Comparison of ENCODE assay signal across 30 cellular contexts in genomic region chr7:64945481-64945756, GRCh38.
"Had no signal": no experiment of that assay in that cellular context is flagged by ENCODE, and none has a peak within 500 bp of the region (broad histone marks: within the 10 kb centered on the region; RNA-seq: fewer than 3 reads in every experiment).

No MANE protein-coding gene starts in this region.

- H3K4me3 ChIP-seq: ascending aorta, cardiac muscle cell, PC-9 had no signal

- H3K27ac Mint-ChIP-seq: activated CD4-positive, alpha-beta T cell treated with anti-CD3 and anti-CD28 coated beads, Interleukin-2, amount 10 ng/mL, durations not matched to agents 24 days and 14 days; activated CD8-positive, alpha-beta T cell treated with anti-CD3 and anti-CD28 coated beads for 36 hours; activated naive CD4-positive, alpha-beta T cell treated with anti-CD3 and anti-CD28 coated beads, Interleukin-2, amount 50 U/mL, for 24 hours; activated naive CD8-positive, alpha-beta T cell treated with anti-CD3 and anti-CD28 coated beads, Interleukin-2, amount 10 ng/mL, durations not matched to agents 7 days and 5 days; activated T-helper 2 cell treated with anti-CD3 and anti-CD28 coated beads, Interferon-gamma antibody, Interleukin-2, Interleukin-4, amounts not matched to agents 10 μg/mL and 5 μg/mL and 100 μg/mL, durations not matched to agents 14 hours and 24 hours and 36 hours had no signal

- H3K36me3 ChIP-seq: ascending aorta, cardiac muscle cell had no signal

- H3K4me3 Mint-ChIP-seq: activated CD4-positive, alpha-beta T cell treated with anti-CD3 and anti-CD28 coated beads, Interleukin-2, amount 10 ng/mL, durations not matched to agents 24 days and 14 days; activated CD8-positive, alpha-beta T cell treated with anti-CD3 and anti-CD28 coated beads for 36 hours; activated naive CD4-positive, alpha-beta T cell treated with anti-CD3 and anti-CD28 coated beads, Interleukin-2, amount 50 U/mL, for 24 hours; activated naive CD8-positive, alpha-beta T cell treated with anti-CD3 and anti-CD28 coated beads, Interleukin-2, amount 10 ng/mL, durations not matched to agents 7 days and 5 days; central memory CD8-positive, alpha-beta T cell had no signal

- DNase-seq: activated CD4-positive, alpha-beta T cell treated with anti-CD3 and anti-CD28 coated beads, Interleukin-2, amount 10 ng/mL, durations not matched to agents 24 days and 14 days; activated CD4-positive, alpha-beta T cell treated with anti-CD3 and anti-CD28 coated beads, Interleukin-2, amount 50 U/mL, for 4 hours; activated CD8-positive, alpha-beta T cell treated with anti-CD3 and anti-CD28 coated beads for 36 hours; activated gamma-delta T cell; activated naive CD4-positive, alpha-beta T cell treated with Interleukin-2 at 50 U/mL for 16 hours; activated naive CD8-positive, alpha-beta T cell treated with anti-CD3 and anti-CD28 coated beads, Interleukin-2, amount 10 ng/mL, durations not matched to agents 7 days and 5 days; activated T-cell treated with anti-CD3 and anti-CD28 coated beads, Interleukin-2, amount 50 U/mL, for 1 hour; amygdala; MM.1S; MV-4-11; NCI-H1092; NCI-H146; NCI-H187 treated with DMSO at 0.1 percent for 48 hours; NCI-H2081 treated with DMSO at 0.1 percent for 48 hours; NCI-H345; NCI-H524 treated with DMSO at 0.1 percent for 48 hours; NCI-H748 treated with DMSO at 0.1 percent for 48 hours; NK-92 treated with Interleukin-12 subunit alpha and Interleukin-12 subunit beta, amount 100 ng/mL, for 24 hours; PC-9; Right ventricle myocardium superior; SW 1271; T-helper 1 cell; T-helper 2 cell; T-helper 9 cell had no signal

- H3K36me3 Mint-ChIP-seq: activated naive CD8-positive, alpha-beta T cell treated with anti-CD3 and anti-CD28 coated beads, Interleukin-2, amount 10 ng/mL, durations not matched to agents 7 days and 5 days had no signal

- ATAC-seq: activated CD8-positive, alpha-beta T cell treated with anti-CD3 and anti-CD28 coated beads for 36 hours had no signal

- H3K27ac ChIP-seq: ascending aorta, cardiac muscle cell, KMS-11, PC-9 had no signal

- H3K4me1 Mint-ChIP-seq: activated CD4-positive, alpha-beta T cell treated with anti-CD3 and anti-CD28 coated beads, Interleukin-2, amount 10 ng/mL, durations not matched to agents 24 days and 14 days; activated naive CD8-positive, alpha-beta T cell treated with anti-CD3 and anti-CD28 coated beads, Interleukin-2, amount 10 ng/mL, durations not matched to agents 7 days and 5 days; central memory CD8-positive, alpha-beta T cell had no signal

- H3K27me3 ChIP-seq: ascending aorta had no signal

- H3K9me3 ChIP-seq: ascending aorta had no signal

- H3K9me3 Mint-ChIP-seq: activated CD4-positive, alpha-beta T cell treated with anti-CD3 and anti-CD28 coated beads, Interleukin-2, amount 10 ng/mL, durations not matched to agents 24 days and 14 days; activated CD8-positive, alpha-beta T cell treated with anti-CD3 and anti-CD28 coated beads for 36 hours; activated naive CD4-positive, alpha-beta T cell treated with anti-CD3 and anti-CD28 coated beads, Interleukin-2, amount 50 U/mL, for 24 hours; central memory CD8-positive, alpha-beta T cell had no signal

- H3K9ac ChIP-seq: KMS-11 had no signal

- H3K4me2 ChIP-seq: KMS-11, PC-9 had no signal

- H2AFZ ChIP-seq: PC-9 had no signal
